Comparison of ENCODE assay signal across 12 cellular contexts in genomic region chr5:74179183-74179582, GRCh38.
DNase-seq lines count a peak whose midpoint lies in the region; ATAC-seq and TF ChIP-seq lines count a peak whose summit lies in the region.
"Had no signal": no experiment of that assay in that cellular context is flagged by ENCODE, and none has a peak within 500 bp of the region (broad histone marks: within the 10 kb centered on the region; RNA-seq: fewer than 3 reads in every experiment).

No MANE protein-coding gene starts in this region.

- peaks cover 2% of the 10 kb centered on the region for H3K4me1 ChIP-seq in mesenchymal stem cell (ENCODE audit: control insufficient read depth, insufficient read depth, low read depth, low read length)

- H3K4me3 Mint-ChIP-seq in Calu3 (ENCODE audit: low read depth, unreplicated experiment) = no peak overlapping the region
- H3K4me3 Mint-ChIP-seq in activated CD4-positive, alpha-beta memory T cell treated with anti-CD3 and anti-CD28 coated beads for 36 hours = no peak overlapping the region
- H3K4me3 Mint-ChIP-seq in activated CD8-positive, alpha-beta T cell treated with anti-CD3 and anti-CD28 coated beads for 36 hours = no peak overlapping the region

- H2BK15ac ChIP-seq in mesenchymal stem cell (ENCODE audit: low read depth, poor library complexity, severe bottlenecking) = no peak overlapping the region

- H2BK12ac ChIP-seq in mesenchymal stem cell (ENCODE audit: low read length in 2 of 2) = no peak overlapping the region

- no peak overlapping the region for H2BK120ac ChIP-seq in mesenchymal stem cell (ENCODE audit: low read depth, low read length)

- no peak overlapping the region for H2AFZ ChIP-seq in mesenchymal stem cell (ENCODE audit: low read depth, low read length)

- H3K27ac Mint-ChIP-seq in Calu3 (ENCODE audit: unreplicated experiment) = no peak overlapping the region
- no peak overlapping the region for H3K27ac Mint-ChIP-seq in activated CD4-positive, alpha-beta memory T cell treated with anti-CD3 and anti-CD28 coated beads for 36 hours
- no peak overlapping the region for H3K27ac Mint-ChIP-seq in activated CD8-positive, alpha-beta T cell treated with anti-CD3 and anti-CD28 coated beads for 36 hours

- ATAC-seq in activated CD8-positive, alpha-beta T cell treated with anti-CD3 and anti-CD28 coated beads for 36 hours = no peak

- DNase-seq in AG10803 (ENCODE audit: low read depth) = peak; percentile 79
- DNase-seq in LHCN-M2 (ENCODE audit: low read depth) = peak; percentile 36
- peak; percentile 14 for DNase-seq in cerebellum (ENCODE audit: low spot score)
- peak; percentile 38 for DNase-seq in mesenchymal stem cell
- no peak for DNase-seq in Calu3
- DNase-seq in NCI-H128 (lab: John Stamatoyannopoulos, UW; ENCODE audit: unreplicated experiment) = no peak
- DNase-seq in activated CD4-positive, alpha-beta memory T cell treated with anti-CD3 and anti-CD28 coated beads for 36 hours = no peak
- DNase-seq in activated CD8-positive, alpha-beta T cell treated with anti-CD3 and anti-CD28 coated beads for 36 hours = no peak
- DNase-seq: activated CD4-positive, alpha-beta T cell treated with anti-CD3 and anti-CD28 coated beads for 4 hours; activated naive CD4-positive, alpha-beta T cell treated with anti-CD3 and anti-CD28 coated beads, Interleukin-2, amount 50 U/mL, for 16 hours; NCI-H510A had no signal

- H3K23ac ChIP-seq in mesenchymal stem cell (ENCODE audit: low read length in 2 of 2) = no peak overlapping the region

- WGBS in mesenchymal stem cell = 92% methylated on average over 2 of the region's 2 CpGs

- H3K36me3 Mint-ChIP-seq in Calu3 (ENCODE audit: insufficient read depth, unreplicated experiment) = no peaks in the 10 kb centered on the region
- no peaks in the 10 kb centered on the region for H3K36me3 Mint-ChIP-seq in activated CD4-positive, alpha-beta memory T cell treated with anti-CD3 and anti-CD28 coated beads for 36 hours
- no peaks in the 10 kb centered on the region for H3K36me3 Mint-ChIP-seq in activated CD8-positive, alpha-beta T cell treated with anti-CD3 and anti-CD28 coated beads for 36 hours (ENCODE audit: low read depth)

- no peak overlapping the region for H3K14ac ChIP-seq in mesenchymal stem cell (ENCODE audit: low read length in 2 of 2)

- BruUV-seq in Calu3 (replicated peaks; lab: Mats Ljungman, UMichigan) = no TSS peak

- TF ChIP-seq CTCF in AG10803 (conservative IDR thresholded peaks at IDR 0.05; ENCODE audit: low read length) (no peak), Calu3 (IDR thresholded peaks at IDR 0.05; ENCODE audit: unreplicated experiment) (no peak)
- TF ChIP-seq CTCF in activated CD8-positive, alpha-beta T cell treated with anti-CD3 and anti-CD28 coated beads for 36 hours (IDR thresholded peaks at IDR 0.05) = no peak

- no peaks in the 10 kb centered on the region for H3K4me1 Mint-ChIP-seq in Calu3 (ENCODE audit: low read depth, unreplicated experiment)
- peaks cover 5% of the 10 kb centered on the region for H3K4me1 Mint-ChIP-seq in activated CD4-positive, alpha-beta memory T cell treated with anti-CD3 and anti-CD28 coated beads for 36 hours (ENCODE audit: low read depth)
- H3K4me1 Mint-ChIP-seq in activated CD8-positive, alpha-beta T cell treated with anti-CD3 and anti-CD28 coated beads for 36 hours (ENCODE audit: low read depth) = no peaks in the 10 kb centered on the region

- H3K4ac ChIP-seq in mesenchymal stem cell (ENCODE audit: low read depth in 1 of 2, low read length in 2 of 2) = no peak overlapping the region

- no peak overlapping the region for H3K18ac ChIP-seq in mesenchymal stem cell (ENCODE audit: low read depth in 1 of 2, low read length in 2 of 2)

- no peak overlapping the region for H4K91ac ChIP-seq in mesenchymal stem cell (ENCODE audit: low read length)

- no peaks in the 10 kb centered on the region for H3K79me1 ChIP-seq in mesenchymal stem cell (replicated peaks; ENCODE audit: low read length, poor library complexity, severe bottlenecking)

- no peak overlapping the region for H3K4me3 ChIP-seq in AG10803 (ENCODE audit: low read length)
- H3K4me3 ChIP-seq in mesenchymal stem cell (ENCODE audit: insufficient read depth in 1 of 2, low read depth in 1 of 2, low read length in 2 of 2) = no peak overlapping the region
- H3K4me3 ChIP-seq: SK-N-MC had no signal

- H4K8ac ChIP-seq in mesenchymal stem cell (ENCODE audit: low read length) = no peak overlapping the region

- no peak overlapping the region for H3K4me2 ChIP-seq in mesenchymal stem cell (ENCODE audit: low read length, poor library complexity, severe bottlenecking)

- H3K36me3 ChIP-seq in mesenchymal stem cell (ENCODE audit: control insufficient read depth in 1 of 2, insufficient read depth in 2 of 2, low read depth in 1 of 2, low read length in 2 of 2) = no peaks in the 10 kb centered on the region

- POLR2A ChIA-PET in activated CD4-positive, alpha-beta memory T cell treated with anti-CD3 and anti-CD28 coated beads for 36 hours (lab: Charles Lee) = no interaction called here
- POLR2A ChIA-PET in activated CD8-positive, alpha-beta T cell treated with anti-CD3 and anti-CD28 coated beads for 36 hours (lab: Charles Lee) = no interaction called here

- no peak overlapping the region for H3K9ac ChIP-seq in mesenchymal stem cell (ENCODE audit: low read length)

- no peaks in the 10 kb centered on the region for H3K9me3 ChIP-seq in mesenchymal stem cell (ENCODE audit: control insufficient read depth, low read length)

- H3K27me3 Mint-ChIP-seq in Calu3 (ENCODE audit: unreplicated experiment) = no peaks in the 10 kb centered on the region
- H3K27me3 Mint-ChIP-seq in activated CD4-positive, alpha-beta memory T cell treated with anti-CD3 and anti-CD28 coated beads for 36 hours = peaks cover 13% of the 10 kb centered on the region
- H3K27me3 Mint-ChIP-seq in activated CD8-positive, alpha-beta T cell treated with anti-CD3 and anti-CD28 coated beads for 36 hours = peaks cover 2% of the 10 kb centered on the region

- H3K9me3 Mint-ChIP-seq in Calu3 (ENCODE audit: low read depth, unreplicated experiment) = no peaks in the 10 kb centered on the region
- H3K9me3 Mint-ChIP-seq in activated CD4-positive, alpha-beta memory T cell treated with anti-CD3 and anti-CD28 coated beads for 36 hours = no peaks in the 10 kb centered on the region
- no peaks in the 10 kb centered on the region for H3K9me3 Mint-ChIP-seq in activated CD8-positive, alpha-beta T cell treated with anti-CD3 and anti-CD28 coated beads for 36 hours

- H3K27ac ChIP-seq in mesenchymal stem cell (ENCODE audit: low read length, poor library complexity, severe bottlenecking) = no peak overlapping the region
- H3K27ac ChIP-seq: SK-N-MC had no signal

- no peak overlapping the region for H2AK5ac ChIP-seq in mesenchymal stem cell (ENCODE audit: low read length, severe bottlenecking)

- peaks cover 0 to 27% of the 10 kb centered on the region in 2 experiments for H3K27me3 ChIP-seq in mesenchymal stem cell (ENCODE audit: control insufficient read depth in 1 of 2, insufficient read depth in 1 of 2, low read length in 2 of 2)

- CTCF ChIA-PET in Calu3 (lab: Charles Lee) = interaction anchor here (0.9 kb wide), 1 partner anchor 12 kb away, joined by 3 read pairs; no protein-coding TSS in a partner anchor
- CTCF ChIA-PET in activated CD4-positive, alpha-beta memory T cell treated with anti-CD3 and anti-CD28 coated beads for 36 hours (lab: Charles Lee) = no interaction called here
- CTCF ChIA-PET in activated CD8-positive, alpha-beta T cell treated with anti-CD3 and anti-CD28 coated beads for 36 hours (lab: Charles Lee) = no interaction called here

- intact Hi-C loops in Calu3 (cut with micrococcal nuclease; ENCODE audit: unreplicated experiment) = no loop called here
- intact Hi-C loops in activated CD4-positive, alpha-beta memory T cell treated with anti-CD3 and anti-CD28 coated beads for 36 hours (cut with micrococcal nuclease) = no loop called here
- intact Hi-C loops in activated CD8-positive, alpha-beta T cell treated with anti-CD3 and anti-CD28 coated beads for 36 hours (cut with micrococcal nuclease) = no loop called here

- no peak overlapping the region for H2BK5ac ChIP-seq in mesenchymal stem cell (ENCODE audit: low read depth, low read length, poor library complexity, severe bottlenecking)

Comparison
In these comparisons a context has a peak if more than half of its experiments do, and no peak if none do; other contexts are left out.
1. DNase-seq: peak in AG10803 (single experiment), LHCN-M2 (single experiment), cerebellum (single experiment) and mesenchymal stem cell (single experiment); none in Calu3 (single experiment), NCI-H128 (single experiment), activated CD4-positive, alpha-beta memory T cell treated with anti-CD3 and anti-CD28 coated beads for 36 hours (single experiment) and activated CD8-positive, alpha-beta T cell treated with anti-CD3 and anti-CD28 coated beads for 36 hours (single experiment).